In genomic region chr10:3203972-3204371, GRCh38 we compare ENCODE assay signal across 29 cellular contexts.
"Had no signal": no experiment of that assay in that cellular context is flagged by ENCODE, and none has a peak within 500 bp of the region (broad histone marks: within the 10 kb centered on the region; RNA-seq: fewer than 3 reads in every experiment).

No MANE protein-coding gene starts in this region.

- H3K4me1 Mint-ChIP-seq: activated naive CD4-positive, alpha-beta T cell treated with anti-CD3 and anti-CD28 coated beads, Interleukin-2, amount 50 U/mL, for 24 hours had no signal

- H3K4me3 ChIP-seq: breast epithelium, esophagus squamous epithelium, gastroesophageal sphincter, hepatocyte, ovary, right lobe of liver, thoracic aorta, vagina had no signal

- H3K27ac Mint-ChIP-seq: activated CD8-positive, alpha-beta T cell treated with anti-CD3 and anti-CD28 coated beads for 36 hours; activated naive CD4-positive, alpha-beta T cell treated with anti-CD3 and anti-CD28 coated beads, Interleukin-2, amount 50 U/mL, for 24 hours; activated naive CD8-positive, alpha-beta T cell treated with anti-CD3 and anti-CD28 coated beads, Interleukin-2, amount 50 U/mL, for 24 hours; activated T-helper 2 cell treated with anti-CD3 and anti-CD28 coated beads, Interferon-gamma antibody, Interleukin-2, Interleukin-4, amounts not matched to agents 10 μg/mL and 5 μg/mL and 100 μg/mL, durations not matched to agents 14 hours and 24 hours and 36 hours; nephron progenitor cell; progenitor cell of endocrine pancreas; stimulated activated effector memory CD8-positive, alpha-beta T cell treated with anti-CD3 and anti-CD28 coated beads, Interleukin-12 subunit alpha, Interleukin-12 subunit beta, amount 100 ng/mL, for 72 hours; stimulated activated naive CD8-positive, alpha-beta T cell treated with anti-CD3 and anti-CD28 coated beads, Interleukin-15, Interleukin-2, amounts not matched to agents 100 ng/mL and 50 ng/mL, for 24 hours; WTC11 had no signal

- H3K9me3 ChIP-seq: breast epithelium, esophagus squamous epithelium, gastroesophageal sphincter, ovary, right lobe of liver, thoracic aorta, vagina had no signal

- H3K36me3 Mint-ChIP-seq: activated naive CD4-positive, alpha-beta T cell treated with anti-CD3 and anti-CD28 coated beads, Interleukin-2, amount 50 U/mL, for 24 hours; stimulated activated effector memory CD8-positive, alpha-beta T cell treated with anti-CD3 and anti-CD28 coated beads, Interleukin-12 subunit alpha, Interleukin-12 subunit beta, amount 100 ng/mL, for 72 hours; WTC11 had no signal

- H3K4me1 ChIP-seq: breast epithelium, esophagus squamous epithelium, gastroesophageal sphincter, right lobe of liver, vagina had no signal

- H3K36me3 ChIP-seq: breast epithelium, esophagus squamous epithelium, gastroesophageal sphincter, ovary, right lobe of liver, thoracic aorta, vagina had no signal

- DNase-seq: activated CD4-positive, alpha-beta T cell treated with anti-CD3 and anti-CD28 coated beads for 1 hour; activated CD4-positive, alpha-beta T cell treated with anti-CD3 and anti-CD28 coated beads, Interleukin-2, amount 50 U/mL, for 1 hour; activated CD8-positive, alpha-beta T cell treated with anti-CD3 and anti-CD28 coated beads for 36 hours; activated naive CD8-positive, alpha-beta T cell treated with anti-CD3 and anti-CD28 coated beads, Interleukin-2, amount 50 U/mL, for 24 hours; activated T-cell treated with anti-CD3 and anti-CD28 coated beads, Interleukin-2, amount 50 U/mL, for 4 hours; dermis blood vessel endothelial cell; effector CD4-positive, alpha-beta T cell; esophagus squamous epithelium; left cardiac atrium; left ventricle myocardium superior; nephron progenitor cell; ovary; right lobe of liver; stimulated activated CD4-positive, alpha-beta T cell treated with anti-CD3 and anti-CD28 coated beads, Interleukin-12 subunit alpha, Interleukin-12 subunit beta, amount 100 ng/mL, for 4 hours; stimulated activated CD4-positive, alpha-beta T cell treated with anti-CD3 and anti-CD28 coated beads, Interleukin-4, amount 100 ng/mL, for 24 hours; T1000; trophoblast cell had no signal

- H3K27me3 ChIP-seq: breast epithelium, ovary, right lobe of liver, vagina had no signal

- H3K4me2 ChIP-seq: hepatocyte had no signal

- H3K4me3 Mint-ChIP-seq: activated CD8-positive, alpha-beta T cell treated with anti-CD3 and anti-CD28 coated beads for 36 hours; activated naive CD4-positive, alpha-beta T cell treated with anti-CD3 and anti-CD28 coated beads, Interleukin-2, amount 50 U/mL, for 24 hours; activated naive CD8-positive, alpha-beta T cell treated with anti-CD3 and anti-CD28 coated beads, Interleukin-2, amount 50 U/mL, for 24 hours; activated T-cell treated with anti-CD3 and anti-CD28 coated beads, Interleukin-2, amount 50 U/mL, for 4 hours; central memory CD8-positive, alpha-beta T cell; nephron progenitor cell; stimulated activated effector memory CD8-positive, alpha-beta T cell treated with anti-CD3 and anti-CD28 coated beads, Interleukin-12 subunit alpha, Interleukin-12 subunit beta, amount 100 ng/mL, for 72 hours; stimulated activated naive CD8-positive, alpha-beta T cell treated with anti-CD3 and anti-CD28 coated beads, Interleukin-15, Interleukin-2, amounts not matched to agents 100 ng/mL and 50 ng/mL, for 24 hours; WTC11 had no signal

- H3K9me3 Mint-ChIP-seq: activated CD8-positive, alpha-beta T cell treated with anti-CD3 and anti-CD28 coated beads for 36 hours; activated naive CD4-positive, alpha-beta T cell treated with anti-CD3 and anti-CD28 coated beads, Interleukin-2, amount 50 U/mL, for 24 hours; activated naive CD8-positive, alpha-beta T cell treated with anti-CD3 and anti-CD28 coated beads, Interleukin-2, amount 50 U/mL, for 24 hours; activated T-cell treated with anti-CD3 and anti-CD28 coated beads, Interleukin-2, amount 50 U/mL, for 4 hours; activated T-helper 2 cell treated with anti-CD3 and anti-CD28 coated beads, Interferon-gamma antibody, Interleukin-2, Interleukin-4, amounts not matched to agents 10 μg/mL and 5 μg/mL and 100 μg/mL, durations not matched to agents 14 hours and 24 hours and 36 hours; central memory CD8-positive, alpha-beta T cell; nephron progenitor cell; stimulated activated effector memory CD8-positive, alpha-beta T cell treated with anti-CD3 and anti-CD28 coated beads, Interleukin-12 subunit alpha, Interleukin-12 subunit beta, amount 100 ng/mL, for 72 hours; stimulated activated naive CD8-positive, alpha-beta T cell treated with anti-CD3 and anti-CD28 coated beads, Interleukin-15, Interleukin-2, amounts not matched to agents 100 ng/mL and 50 ng/mL, for 24 hours; WTC11 had no signal

- H3K79me2 ChIP-seq: hepatocyte had no signal

- H3K27ac ChIP-seq: breast epithelium, esophagus squamous epithelium, gastroesophageal sphincter, hepatocyte, ovary, right lobe of liver, thoracic aorta, vagina had no signal

- H2AFZ ChIP-seq: hepatocyte had no signal
